1 cellular context compared by ENCODE assay signal in genomic region chr2:164911832-164912231, GRCh38.
A peak's percentile ranks its signal among the peaks of the same experiment; 100 is the strongest.
TF ChIP-seq lines count a peak whose summit lies in the region.

No MANE protein-coding gene starts in this region.

TF ChIP-seq in HepG2, 621 proteins besides CTCF, POLR2A, EP300 and RAD21 (continued from another document):
- TF ChIP-seq ARNT2 (CRISPR knock-in tag; IDR thresholded peaks at IDR 0.05; ENCODE audit: low read depth) (no peak), TEAD3 (CRISPR knock-in tag; optimal IDR thresholded peaks at IDR 0.05; ENCODE audit: borderline replicate concordance) (peak; percentile 51), ZGPAT (CRISPR knock-in tag; IDR thresholded peaks at IDR 0.05) (peak; percentile 27; the same call in 1 of the 2 replicates), SIX4 (CRISPR knock-in tag; IDR thresholded peaks at IDR 0.05) (0 out of 2 replicates have a peak, but pooled peaks have one; percentile 24), SOX6 (IDR thresholded peaks at IDR 0.05) (no peak), SOX6 (CRISPR knock-in tag; IDR thresholded peaks at IDR 0.05) (peak; percentile 77), HMG20A (CRISPR knock-in tag; IDR thresholded peaks at IDR 0.05; ENCODE audit: borderline replicate concordance) (peak; percentile 72; the same call in 1 of the 2 replicates), NCOA2 (CRISPR knock-in tag; IDR thresholded peaks at IDR 0.05) (peak; percentile 52; the same call in 1 of the 2 replicates), ZBED4 (CRISPR knock-in tag; IDR thresholded peaks at IDR 0.05; ENCODE audit: borderline replicate concordance) (no peak), KLF12 (CRISPR knock-in tag; IDR thresholded peaks at IDR 0.05; ENCODE audit: borderline replicate concordance) (no peak), ELF3 (CRISPR knock-in tag; IDR thresholded peaks at IDR 0.05) (peak; percentile 74), ZMYM4 (CRISPR knock-in tag; IDR thresholded peaks at IDR 0.05) (peak; percentile 45; the same call in 1 of the 2 replicates), MIXL1 (CRISPR knock-in tag; IDR thresholded peaks at IDR 0.05) (peak; percentile 41; the same call in 1 of the 2 replicates), NFIC (IDR thresholded peaks at IDR 0.05; ENCODE audit: low read length) (peak; percentile 42; the same call in 1 of the 2 replicates), KLF6 (CRISPR knock-in tag; IDR thresholded peaks at IDR 0.05) (0 out of 2 replicates have a peak, but pooled peaks have one; percentile 27), RNF219 (CRISPR knock-in tag; IDR thresholded peaks at IDR 0.05) (no peak), FOXP1 (IDR thresholded peaks at IDR 0.05) (no peak), FOXP1 (CRISPR knock-in tag; IDR thresholded peaks at IDR 0.05) (peak; percentile 71), FOXA3 (CRISPR knock-in tag; IDR thresholded peaks at IDR 0.05) (peak; percentile 85), MAX (IDR thresholded peaks at IDR 0.05) (no peak), ZBTB43 (CRISPR knock-in tag; conservative IDR thresholded peaks at IDR 0.05) (no peak)
- TF ChIP-seq, protein P1, sequence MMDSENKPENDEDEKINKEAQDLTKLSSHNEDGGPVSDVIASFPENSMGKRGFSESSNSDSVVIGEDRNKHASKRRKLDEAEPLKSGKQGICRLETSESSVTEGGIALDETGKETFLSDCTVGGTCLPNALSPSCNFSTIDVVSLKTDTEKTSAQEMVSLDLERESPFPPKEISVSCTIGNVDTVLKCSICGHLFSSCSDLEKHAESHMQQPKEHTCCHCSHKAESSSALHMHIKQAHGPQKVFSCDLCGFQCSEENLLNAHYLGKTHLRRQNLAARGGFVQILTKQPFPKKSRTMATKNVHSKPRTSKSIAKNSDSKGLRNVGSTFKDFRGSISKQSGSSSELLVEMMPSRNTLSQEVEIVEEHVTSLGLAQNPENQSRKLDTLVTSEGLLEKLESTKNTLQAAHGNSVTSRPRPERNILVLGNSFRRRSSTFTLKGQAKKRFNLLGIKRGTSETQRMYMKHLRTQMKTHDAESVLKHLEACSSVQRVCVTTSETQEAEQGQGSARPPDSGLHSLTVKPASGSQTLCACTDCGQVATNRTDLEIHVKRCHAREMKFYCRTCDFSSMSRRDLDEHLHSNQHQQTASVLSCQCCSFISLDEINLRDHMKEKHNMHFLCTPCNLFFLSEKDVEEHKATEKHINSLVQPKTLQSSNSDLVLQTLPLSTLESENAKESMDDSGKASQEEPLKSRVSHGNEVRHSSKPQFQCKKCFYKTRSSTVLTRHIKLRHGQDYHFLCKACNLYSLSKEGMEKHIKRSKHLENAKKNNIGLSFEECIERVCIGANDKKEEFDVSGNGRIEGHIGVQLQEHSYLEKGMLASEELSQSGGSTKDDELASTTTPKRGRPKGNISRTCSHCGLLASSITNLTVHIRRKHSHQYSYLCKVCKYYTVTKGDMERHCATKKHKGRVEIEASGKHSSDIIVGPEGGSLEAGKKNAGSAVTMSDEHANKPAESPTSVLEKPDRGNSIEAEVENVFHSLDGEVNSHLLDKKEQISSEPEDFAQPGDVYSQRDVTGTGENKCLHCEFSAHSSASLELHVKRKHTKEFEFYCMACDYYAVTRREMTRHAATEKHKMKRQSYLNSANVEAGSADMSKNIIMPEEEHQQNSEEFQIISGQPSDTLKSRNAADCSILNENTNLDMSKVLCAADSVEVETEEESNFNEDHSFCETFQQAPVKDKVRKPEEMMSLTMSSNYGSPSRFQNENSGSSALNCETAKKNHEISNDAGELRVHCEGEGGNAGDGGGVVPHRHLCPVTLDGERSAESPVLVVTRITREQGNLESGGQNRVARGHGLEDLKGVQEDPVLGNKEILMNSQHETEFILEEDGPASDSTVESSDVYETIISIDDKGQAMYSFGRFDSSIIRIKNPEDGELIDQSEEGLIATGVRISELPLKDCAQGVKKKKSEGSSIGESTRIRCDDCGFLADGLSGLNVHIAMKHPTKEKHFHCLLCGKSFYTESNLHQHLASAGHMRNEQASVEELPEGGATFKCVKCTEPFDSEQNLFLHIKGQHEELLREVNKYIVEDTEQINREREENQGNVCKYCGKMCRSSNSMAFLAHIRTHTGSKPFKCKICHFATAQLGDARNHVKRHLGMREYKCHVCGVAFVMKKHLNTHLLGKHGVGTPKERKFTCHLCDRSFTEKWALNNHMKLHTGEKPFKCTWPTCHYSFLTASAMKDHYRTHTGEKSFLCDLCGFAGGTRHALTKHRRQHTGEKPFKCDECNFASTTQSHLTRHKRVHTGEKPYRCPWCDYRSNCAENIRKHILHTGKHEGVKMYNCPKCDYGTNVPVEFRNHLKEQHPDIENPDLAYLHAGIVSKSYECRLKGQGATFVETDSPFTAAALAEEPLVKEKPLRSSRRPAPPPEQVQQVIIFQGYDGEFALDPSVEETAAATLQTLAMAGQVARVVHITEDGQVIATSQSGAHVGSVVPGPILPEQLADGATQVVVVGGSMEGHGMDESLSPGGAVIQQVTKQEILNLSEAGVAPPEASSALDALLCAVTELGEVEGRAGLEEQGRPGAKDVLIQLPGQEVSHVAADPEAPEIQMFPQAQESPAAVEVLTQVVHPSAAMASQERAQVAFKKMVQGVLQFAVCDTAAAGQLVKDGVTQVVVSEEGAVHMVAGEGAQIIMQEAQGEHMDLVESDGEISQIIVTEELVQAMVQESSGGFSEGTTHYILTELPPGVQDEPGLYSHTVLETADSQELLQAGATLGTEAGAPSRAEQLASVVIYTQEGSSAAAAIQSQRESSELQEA (CRISPR knock-in tag; IDR thresholded peaks at IDR 0.05; ENCODE audit: not compliant biosample characterization), result no peak
